27 cellular contexts compared by ENCODE assay signal in the genomic region with DNA sequence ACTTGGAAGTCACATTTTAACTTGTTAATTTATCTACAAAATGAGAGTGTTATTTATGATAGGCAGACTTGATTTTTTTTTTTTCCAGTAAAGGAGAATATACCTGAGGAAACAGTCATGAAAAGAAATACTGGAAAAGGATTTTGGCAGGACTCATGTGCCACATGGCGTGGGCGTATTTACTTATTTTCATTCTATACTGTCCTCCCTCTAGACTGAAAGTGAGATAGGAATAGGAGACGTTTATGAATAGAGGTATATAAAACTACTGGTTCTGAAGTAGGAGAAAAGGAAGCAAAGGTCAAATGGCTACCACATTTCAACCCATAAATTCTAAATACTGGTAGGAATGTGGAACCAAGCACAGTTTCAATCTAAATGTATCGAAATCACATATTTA.
"Had no signal": no experiment of that assay in that cellular context is flagged by ENCODE, and none has a peak within 500 bp of the region (broad histone marks: within the 10 kb centered on the region; RNA-seq: fewer than 3 reads in every experiment).

No MANE protein-coding gene starts in this region.

- H3K4me1 Mint-ChIP-seq: activated naive CD4-positive, alpha-beta T cell treated with anti-CD3 and anti-CD28 coated beads, Interleukin-2, amount 10 ng/mL, durations not matched to agents 7 days and 5 days; activated naive CD8-positive, alpha-beta T cell treated with anti-CD3 and anti-CD28 coated beads, Interleukin-2, amount 10 ng/mL, durations not matched to agents 7 days and 5 days; brain; mesothelial cell of epicardium; naive thymus-derived CD4-positive, alpha-beta T cell had no signal

- H3K9me3 ChIP-seq: ascending aorta, pancreas, right atrium auricular region, stomach, thyroid gland, upper lobe of left lung had no signal

- H3K9me3 Mint-ChIP-seq: activated naive CD4-positive, alpha-beta T cell treated with anti-CD3 and anti-CD28 coated beads, Interleukin-2, amount 10 ng/mL, durations not matched to agents 7 days and 5 days; activated naive CD8-positive, alpha-beta T cell treated with anti-CD3 and anti-CD28 coated beads, Interleukin-2, amount 10 ng/mL, durations not matched to agents 7 days and 5 days; activated T-helper 1 cell treated with anti-CD3 and anti-CD28 coated beads, Interleukin-12 subunit alpha, Interleukin-12 subunit beta, Interleukin-2, Interleukin-4 antibody, amounts not matched to agents 30 ng/mL and 10 ng/mL and 1 ng/mL, durations not matched to agents 14 hours and 24 hours and 36 hours; brain; mesothelial cell of epicardium; naive thymus-derived CD4-positive, alpha-beta T cell; stimulated activated naive B cell treated with anti-CD40 and anti-IgM and Interleukin-4, amounts not matched to agents 10 μg/mL and 1 μg/mL and 100 μg/mL, for 72 hours had no signal

- H3K27ac Mint-ChIP-seq: activated naive CD4-positive, alpha-beta T cell treated with anti-CD3 and anti-CD28 coated beads, Interleukin-2, amount 10 ng/mL, durations not matched to agents 7 days and 5 days; activated naive CD8-positive, alpha-beta T cell treated with anti-CD3 and anti-CD28 coated beads, Interleukin-2, amount 10 ng/mL, durations not matched to agents 7 days and 5 days; activated T-helper 1 cell treated with anti-CD3 and anti-CD28 coated beads, Interleukin-12 subunit alpha, Interleukin-12 subunit beta, Interleukin-2, Interleukin-4 antibody, amounts not matched to agents 30 ng/mL and 10 ng/mL and 1 ng/mL, durations not matched to agents 14 hours and 24 hours and 36 hours; brain; mesothelial cell of epicardium; naive thymus-derived CD4-positive, alpha-beta T cell; stimulated activated naive B cell treated with anti-CD40 and anti-IgM and Interleukin-4, amounts not matched to agents 10 μg/mL and 1 μg/mL and 100 μg/mL, for 72 hours had no signal

- DNase-seq: activated CD4-positive, alpha-beta T cell treated with anti-CD3 and anti-CD28 coated beads for 4 hours; activated CD4-positive, alpha-beta T cell treated with anti-CD3 and anti-CD28 coated beads, Interleukin-2, amount 50 U/mL, for 4 hours; activated gamma-delta T cell; activated naive CD4-positive, alpha-beta T cell treated with anti-CD3 and anti-CD28 coated beads, Interleukin-2, amount 10 ng/mL, durations not matched to agents 7 days and 5 days; activated naive CD8-positive, alpha-beta T cell treated with anti-CD3 and anti-CD28 coated beads, Interleukin-2, amount 10 ng/mL, durations not matched to agents 7 days and 5 days; dorsolateral prefrontal cortex; effector memory CD4-positive, alpha-beta T cell; islet precursor cell; mammary epithelial cell; naive thymus-derived CD4-positive, alpha-beta T cell; pancreas; stimulated activated CD4-positive, alpha-beta T cell treated with anti-CD3 and anti-CD28 coated beads, Interleukin-1b, Interleukin-23, amount 100 ng/mL, for 48 hours; stimulated activated CD4-positive, alpha-beta T cell treated with anti-CD3 and anti-CD28 coated beads, Interleukin-4, amount 100 ng/mL, for 4 hours; stimulated activated CD8-positive, alpha-beta memory T cell treated with anti-CD3 and anti-CD28 coated beads, Interleukin-4, amount 100 ng/mL, for 48 hours; stimulated activated naive B cell treated with anti-CD40 and anti-IgM and Interleukin-4, amounts not matched to agents 10 μg/mL and 1 μg/mL and 100 μg/mL, for 72 hours; stomach; thyroid gland; upper lobe of left lung had no signal

- ATAC-seq: naive thymus-derived CD4-positive, alpha-beta T cell had no signal

- H3K4me3 ChIP-seq: ascending aorta, coronary artery, dorsolateral prefrontal cortex, hepatocyte, pancreas, right atrium auricular region, smooth muscle cell, stomach, thyroid gland, upper lobe of left lung had no signal

- H3K36me3 ChIP-seq: pancreas, right atrium auricular region had no signal

- H3K27me3 Mint-ChIP-seq: activated naive CD4-positive, alpha-beta T cell treated with anti-CD3 and anti-CD28 coated beads, Interleukin-2, amount 10 ng/mL, durations not matched to agents 7 days and 5 days; activated naive CD8-positive, alpha-beta T cell treated with anti-CD3 and anti-CD28 coated beads, Interleukin-2, amount 10 ng/mL, durations not matched to agents 7 days and 5 days; brain; naive thymus-derived CD4-positive, alpha-beta T cell; stimulated activated naive B cell treated with anti-CD40 and anti-IgM and Interleukin-4, amounts not matched to agents 10 μg/mL and 1 μg/mL and 100 μg/mL, for 72 hours had no signal

- H2AFZ ChIP-seq: hepatocyte had no signal

- H3K36me3 Mint-ChIP-seq: activated naive CD4-positive, alpha-beta T cell treated with anti-CD3 and anti-CD28 coated beads, Interleukin-2, amount 10 ng/mL, durations not matched to agents 7 days and 5 days had no signal

- H3K4me2 ChIP-seq: hepatocyte, smooth muscle cell had no signal

- H3K27ac ChIP-seq: ascending aorta, coronary artery, hepatocyte, pancreas, right atrium auricular region, stomach, thyroid gland, VCaP had no signal

- H3K79me2 ChIP-seq: hepatocyte had no signal

- H3K27me3 ChIP-seq: ascending aorta, dorsolateral prefrontal cortex, hepatocyte, pancreas, right atrium auricular region, stomach, thyroid gland, upper lobe of left lung had no signal

- H3K4me3 Mint-ChIP-seq: activated naive CD4-positive, alpha-beta T cell treated with anti-CD3 and anti-CD28 coated beads, Interleukin-2, amount 10 ng/mL, durations not matched to agents 7 days and 5 days; activated naive CD8-positive, alpha-beta T cell treated with anti-CD3 and anti-CD28 coated beads, Interleukin-2, amount 10 ng/mL, durations not matched to agents 7 days and 5 days; activated T-helper 1 cell treated with anti-CD3 and anti-CD28 coated beads, Interleukin-12 subunit alpha, Interleukin-12 subunit beta, Interleukin-2, Interleukin-4 antibody, amounts not matched to agents 30 ng/mL and 10 ng/mL and 1 ng/mL, durations not matched to agents 14 hours and 24 hours and 36 hours; brain; mesothelial cell of epicardium; naive thymus-derived CD4-positive, alpha-beta T cell; stimulated activated naive B cell treated with anti-CD40 and anti-IgM and Interleukin-4, amounts not matched to agents 10 μg/mL and 1 μg/mL and 100 μg/mL, for 72 hours had no signal

- H3K4me1 ChIP-seq: ascending aorta, pancreas, right atrium auricular region, stomach, thyroid gland, upper lobe of left lung had no signal
